15 cellular contexts compared by ENCODE assay signal in genomic region chr10:120262857-120263547, GRCh38.
DNase-seq lines count a peak whose midpoint lies in the region; ATAC-seq, FAIRE-seq and TF ChIP-seq lines count a peak whose summit lies in the region.
"Had no signal": no experiment of that assay in that cellular context is flagged by ENCODE, and none has a peak within 500 bp of the region (broad histone marks: within the 10 kb centered on the region; RNA-seq: fewer than 3 reads in every experiment).

No MANE protein-coding gene starts in this region.

- no peaks in the 10 kb centered on the region for H3K36me3 ChIP-seq in smooth muscle cell (ENCODE audit: low read depth)
- H3K36me3 ChIP-seq: adrenal gland, suprapubic skin had no signal

- H3K9me3 ChIP-seq in smooth muscle cell (replicated peaks; ENCODE audit: low read depth), result no peaks in the 10 kb centered on the region
- H3K9me3 ChIP-seq: adrenal gland, Caco-2, suprapubic skin had no signal

- H3K27me3 ChIP-seq in smooth muscle cell (ENCODE audit: low read depth), result no peaks in the 10 kb centered on the region
- H3K27me3 ChIP-seq: adrenal gland had no signal

- TF ChIP-seq CTCF in smooth muscle cell (IDR thresholded peaks at IDR 0.05; ENCODE audit: borderline replicate concordance, insufficient read depth, poor library complexity, severe bottlenecking), result no peak

- H3K4me1 ChIP-seq in smooth muscle cell (ENCODE audit: low read depth), result no peaks in the 10 kb centered on the region
- H3K4me1 ChIP-seq: adrenal gland, Caco-2, suprapubic skin had no signal

- no peak overlapping the region for H3K27ac ChIP-seq in smooth muscle cell (ENCODE audit: low read depth)
- H3K27ac ChIP-seq: adrenal gland, suprapubic skin had no signal

- DNase-seq in HT1080 (ENCODE audit: low read depth) (peak; percentile 55), renal cortical epithelial cell (ENCODE audit: low read depth) (peak; percentile 94), smooth muscle cell (lab: John Stamatoyannopoulos, UW; ENCODE audit: unreplicated experiment) (no peak), hypothalamus (lab: John Stamatoyannopoulos, UW) (no peak), GM19239 (ENCODE audit: insufficient read length, low spot score) (no peak)
- DNase-seq: activated T-cell treated with anti-CD3 and anti-CD28 coated beads for 4 hours; adrenal gland; Caco-2; effector CD4-positive, alpha-beta T cell; NCI-H748 treated with DMSO at 0.1 percent for 48 hours had no signal

- H3K79me2 ChIP-seq in smooth muscle cell (ENCODE audit: low read depth), result no peaks in the 10 kb centered on the region

- no peak overlapping the region for H3K4me3 ChIP-seq in smooth muscle cell
- H3K4me3 ChIP-seq: adrenal gland, suprapubic skin had no signal

- no peak overlapping the region for H3K9ac ChIP-seq in smooth muscle cell (ENCODE audit: low read depth)

- whole genome bisulfite sequencing in smooth muscle cell (ENCODE audit: low lambda C conversion rate), result 93% methylated on average over 1 of the region's 1 CpG

- no peak for FAIRE-seq in GM19239 (lab: Jason Lieb, UNC)
- FAIRE-seq: GM12892, H54 had no signal

- H2AFZ ChIP-seq in smooth muscle cell (ENCODE audit: low read depth), result no peak overlapping the region

- ATAC-seq in GM19023 (IDR thresholded peaks at IDR 0.05; ENCODE audit: unreplicated experiment) (peak; percentile 70), HG02642 (IDR thresholded peaks at IDR 0.05; ENCODE audit: poor library complexity, unreplicated experiment) (peak; percentile 81)

- no peak overlapping the region for H3K4me2 ChIP-seq in smooth muscle cell

- H4K20me1 ChIP-seq in smooth muscle cell (ENCODE audit: low read depth), result no peaks in the 10 kb centered on the region

- no peaks in the 10 kb centered on the region for H3F3A ChIP-seq in smooth muscle cell (ENCODE audit: low read depth)

Comparison
In these comparisons a context has a peak if more than half of its experiments do, and no peak if none do; other contexts are left out.
1. DNase-seq: peak in HT1080 (single experiment) and renal cortical epithelial cell (single experiment); none in smooth muscle cell (single experiment), hypothalamus (0 of 51) and GM19239 (single experiment).